In the genomic region with DNA sequence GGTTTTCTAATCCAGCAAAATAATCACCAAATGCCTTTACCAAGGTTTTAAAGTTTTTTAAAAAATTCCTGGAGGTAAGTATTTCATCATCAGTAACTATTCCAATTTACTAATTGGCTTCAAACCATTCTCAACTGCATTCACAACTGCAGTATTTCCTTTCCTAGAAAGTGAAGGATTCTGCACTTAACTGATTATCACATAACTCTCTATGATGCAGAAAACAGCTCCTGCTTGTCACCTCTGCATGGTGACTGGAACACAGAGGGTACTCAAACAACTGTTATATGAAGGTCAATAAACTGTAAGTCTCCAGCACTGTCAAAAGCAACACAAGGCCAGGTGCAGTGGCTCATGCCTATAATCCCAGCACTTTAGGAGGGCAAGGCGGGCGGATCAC, we compare ENCODE assay signal across 1 cellular context.
TF ChIP-seq lines count a peak whose summit lies in the region.

No MANE protein-coding gene starts in this region.

TF ChIP-seq in WTC11, 78 proteins besides CTCF, POLR2A, EP300 and RAD21 (continued from another document):
- TF ChIP-seq, protein P1, sequence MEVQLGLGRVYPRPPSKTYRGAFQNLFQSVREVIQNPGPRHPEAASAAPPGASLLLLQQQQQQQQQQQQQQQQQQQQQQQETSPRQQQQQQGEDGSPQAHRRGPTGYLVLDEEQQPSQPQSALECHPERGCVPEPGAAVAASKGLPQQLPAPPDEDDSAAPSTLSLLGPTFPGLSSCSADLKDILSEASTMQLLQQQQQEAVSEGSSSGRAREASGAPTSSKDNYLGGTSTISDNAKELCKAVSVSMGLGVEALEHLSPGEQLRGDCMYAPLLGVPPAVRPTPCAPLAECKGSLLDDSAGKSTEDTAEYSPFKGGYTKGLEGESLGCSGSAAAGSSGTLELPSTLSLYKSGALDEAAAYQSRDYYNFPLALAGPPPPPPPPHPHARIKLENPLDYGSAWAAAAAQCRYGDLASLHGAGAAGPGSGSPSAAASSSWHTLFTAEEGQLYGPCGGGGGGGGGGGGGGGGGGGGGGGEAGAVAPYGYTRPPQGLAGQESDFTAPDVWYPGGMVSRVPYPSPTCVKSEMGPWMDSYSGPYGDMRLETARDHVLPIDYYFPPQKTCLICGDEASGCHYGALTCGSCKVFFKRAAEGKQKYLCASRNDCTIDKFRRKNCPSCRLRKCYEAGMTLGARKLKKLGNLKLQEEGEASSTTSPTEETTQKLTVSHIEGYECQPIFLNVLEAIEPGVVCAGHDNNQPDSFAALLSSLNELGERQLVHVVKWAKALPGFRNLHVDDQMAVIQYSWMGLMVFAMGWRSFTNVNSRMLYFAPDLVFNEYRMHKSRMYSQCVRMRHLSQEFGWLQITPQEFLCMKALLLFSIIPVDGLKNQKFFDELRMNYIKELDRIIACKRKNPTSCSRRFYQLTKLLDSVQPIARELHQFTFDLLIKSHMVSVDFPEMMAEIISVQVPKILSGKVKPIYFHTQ (CRISPR knock-in tag; IDR thresholded peaks at IDR 0.05): no peak
- TF ChIP-seq ZNF232 (CRISPR knock-in tag; IDR thresholded peaks at IDR 0.05): no peak
- TF ChIP-seq FOXJ3 (CRISPR knock-in tag; IDR thresholded peaks at IDR 0.05; ENCODE audit: borderline replicate concordance): no peak
- TF ChIP-seq PRRX2 (CRISPR knock-in tag; IDR thresholded peaks at IDR 0.05): no peak
- TF ChIP-seq, protein P2, sequence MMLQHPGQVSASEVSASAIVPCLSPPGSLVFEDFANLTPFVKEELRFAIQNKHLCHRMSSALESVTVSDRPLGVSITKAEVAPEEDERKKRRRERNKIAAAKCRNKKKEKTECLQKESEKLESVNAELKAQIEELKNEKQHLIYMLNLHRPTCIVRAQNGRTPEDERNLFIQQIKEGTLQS (CRISPR knock-in tag; conservative IDR thresholded peaks at IDR 0.05): no peak
- TF ChIP-seq, protein P3, sequence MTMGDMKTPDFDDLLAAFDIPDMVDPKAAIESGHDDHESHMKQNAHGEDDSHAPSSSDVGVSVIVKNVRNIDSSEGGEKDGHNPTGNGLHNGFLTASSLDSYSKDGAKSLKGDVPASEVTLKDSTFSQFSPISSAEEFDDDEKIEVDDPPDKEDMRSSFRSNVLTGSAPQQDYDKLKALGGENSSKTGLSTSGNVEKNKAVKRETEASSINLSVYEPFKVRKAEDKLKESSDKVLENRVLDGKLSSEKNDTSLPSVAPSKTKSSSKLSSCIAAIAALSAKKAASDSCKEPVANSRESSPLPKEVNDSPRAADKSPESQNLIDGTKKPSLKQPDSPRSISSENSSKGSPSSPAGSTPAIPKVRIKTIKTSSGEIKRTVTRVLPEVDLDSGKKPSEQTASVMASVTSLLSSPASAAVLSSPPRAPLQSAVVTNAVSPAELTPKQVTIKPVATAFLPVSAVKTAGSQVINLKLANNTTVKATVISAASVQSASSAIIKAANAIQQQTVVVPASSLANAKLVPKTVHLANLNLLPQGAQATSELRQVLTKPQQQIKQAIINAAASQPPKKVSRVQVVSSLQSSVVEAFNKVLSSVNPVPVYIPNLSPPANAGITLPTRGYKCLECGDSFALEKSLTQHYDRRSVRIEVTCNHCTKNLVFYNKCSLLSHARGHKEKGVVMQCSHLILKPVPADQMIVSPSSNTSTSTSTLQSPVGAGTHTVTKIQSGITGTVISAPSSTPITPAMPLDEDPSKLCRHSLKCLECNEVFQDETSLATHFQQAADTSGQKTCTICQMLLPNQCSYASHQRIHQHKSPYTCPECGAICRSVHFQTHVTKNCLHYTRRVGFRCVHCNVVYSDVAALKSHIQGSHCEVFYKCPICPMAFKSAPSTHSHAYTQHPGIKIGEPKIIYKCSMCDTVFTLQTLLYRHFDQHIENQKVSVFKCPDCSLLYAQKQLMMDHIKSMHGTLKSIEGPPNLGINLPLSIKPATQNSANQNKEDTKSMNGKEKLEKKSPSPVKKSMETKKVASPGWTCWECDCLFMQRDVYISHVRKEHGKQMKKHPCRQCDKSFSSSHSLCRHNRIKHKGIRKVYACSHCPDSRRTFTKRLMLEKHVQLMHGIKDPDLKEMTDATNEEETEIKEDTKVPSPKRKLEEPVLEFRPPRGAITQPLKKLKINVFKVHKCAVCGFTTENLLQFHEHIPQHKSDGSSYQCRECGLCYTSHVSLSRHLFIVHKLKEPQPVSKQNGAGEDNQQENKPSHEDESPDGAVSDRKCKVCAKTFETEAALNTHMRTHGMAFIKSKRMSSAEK (CRISPR knock-in tag; IDR thresholded peaks at IDR 0.05; ENCODE audit: borderline replicate concordance): no peak
- TF ChIP-seq ELF4 (CRISPR knock-in tag; IDR thresholded peaks at IDR 0.05; ENCODE audit: low read depth): no peak
- no peak for TF ChIP-seq RELA (CRISPR knock-in tag; IDR thresholded peaks at IDR 0.05; ENCODE audit: borderline replicate concordance)
- TF ChIP-seq, protein P4, sequence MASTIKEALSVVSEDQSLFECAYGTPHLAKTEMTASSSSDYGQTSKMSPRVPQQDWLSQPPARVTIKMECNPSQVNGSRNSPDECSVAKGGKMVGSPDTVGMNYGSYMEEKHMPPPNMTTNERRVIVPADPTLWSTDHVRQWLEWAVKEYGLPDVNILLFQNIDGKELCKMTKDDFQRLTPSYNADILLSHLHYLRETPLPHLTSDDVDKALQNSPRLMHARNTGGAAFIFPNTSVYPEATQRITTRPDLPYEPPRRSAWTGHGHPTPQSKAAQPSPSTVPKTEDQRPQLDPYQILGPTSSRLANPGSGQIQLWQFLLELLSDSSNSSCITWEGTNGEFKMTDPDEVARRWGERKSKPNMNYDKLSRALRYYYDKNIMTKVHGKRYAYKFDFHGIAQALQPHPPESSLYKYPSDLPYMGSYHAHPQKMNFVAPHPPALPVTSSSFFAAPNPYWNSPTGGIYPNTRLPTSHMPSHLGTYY (CRISPR knock-in tag; IDR thresholded peaks at IDR 0.05): no peak
